Comparison of ENCODE assay signal across 29 cellular contexts in the genomic region with DNA sequence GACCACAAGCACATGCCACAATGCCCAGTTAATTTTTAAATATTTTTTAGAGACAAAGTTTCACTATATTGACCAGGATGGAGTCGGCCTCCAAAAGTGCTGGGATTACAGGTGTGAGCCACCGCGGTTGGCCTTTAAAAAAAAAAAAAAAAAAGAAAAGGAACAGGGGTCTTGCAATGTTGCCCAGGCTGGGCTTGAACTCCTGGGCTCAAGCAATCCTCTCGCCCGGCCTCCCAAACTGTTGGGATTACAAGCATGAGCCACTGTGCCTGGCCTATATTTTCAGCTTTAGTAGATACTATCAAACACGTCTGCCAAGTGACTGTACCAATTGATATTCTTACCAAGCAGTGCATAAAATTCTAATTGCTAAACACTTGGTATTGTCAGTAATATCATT.
"Had no signal": no experiment of that assay in that cellular context is flagged by ENCODE, and none has a peak within 500 bp of the region (broad histone marks: within the 10 kb centered on the region; RNA-seq: fewer than 3 reads in every experiment).

No MANE protein-coding gene starts in this region.

- H3K4me3 ChIP-seq: ascending aorta, cardiac muscle cell had no signal

- FAIRE-seq: bronchial epithelial cell, TTC549 had no signal

- H3K27me3 ChIP-seq: ascending aorta, cardiac muscle cell had no signal

- H3K9me3 ChIP-seq: ascending aorta had no signal

- ATAC-seq: activated CD8-positive, alpha-beta T cell treated with anti-CD3 and anti-CD28 coated beads for 36 hours; activated naive CD8-positive, alpha-beta T cell treated with anti-CD3 and anti-CD28 coated beads, Interleukin-2, amount 50 U/mL, for 24 hours had no signal

- DNase-seq: activated B cell treated with CpG ODN at 0.5 μM for 24 hours; activated CD4-positive, alpha-beta memory T cell treated with anti-CD3 and anti-CD28 coated beads for 36 hours; activated CD4-positive, alpha-beta T cell treated with anti-CD3 and anti-CD28 coated beads for 4 hours; activated CD4-positive, alpha-beta T cell treated with anti-CD3 and anti-CD28 coated beads, Interleukin-2, amount 10 ng/mL, durations not matched to agents 24 days and 14 days; activated CD4-positive, alpha-beta T cell treated with anti-CD3 and anti-CD28 coated beads, Interleukin-2, amount 50 U/mL, for 1 hour; activated CD4-positive, alpha-beta T cell treated with anti-CD3 and anti-CD28 coated beads, Interleukin-2, amount 50 U/mL, for 4 hours; activated CD4-positive, CD25-positive, alpha-beta regulatory T cell treated with anti-CD3 and anti-CD28 coated beads, Interleukin-2, amount 50 U/mL, for 72 hours; activated CD8-positive, alpha-beta memory T cell treated with anti-CD3 and anti-CD28 coated beads, Interleukin-2, amount 50 U/mL, for 4 hours; activated CD8-positive, alpha-beta T cell treated with anti-CD3 and anti-CD28 coated beads for 36 hours; activated effector memory CD4-positive, alpha-beta T cell treated with Interleukin-2 at 50 U/mL for 16 hours; activated gamma-delta T cell; activated naive CD4-positive, alpha-beta T cell treated with anti-CD3 and anti-CD28 coated beads, Interleukin-2, amount 10 ng/mL, durations not matched to agents 7 days and 5 days; activated naive CD4-positive, alpha-beta T cell treated with Interleukin-2 at 50 U/mL for 16 hours; activated naive CD8-positive, alpha-beta T cell treated with anti-CD3 and anti-CD28 coated beads, Interleukin-2, amount 10 ng/mL, durations not matched to agents 7 days and 5 days; activated naive CD8-positive, alpha-beta T cell treated with anti-CD3 and anti-CD28 coated beads, Interleukin-2, amount 50 U/mL, for 24 hours; activated T-cell treated with anti-CD3 and anti-CD28 coated beads, Interleukin-2, amount 50 U/mL, for 24 hours; activated T-cell treated with anti-CD3 and anti-CD28 coated beads, Interleukin-2, amount 50 U/mL, for 48 hours; amygdala; anterior cingulate cortex; caudate nucleus; cerebellar nuclear complex; T-helper 1 cell; T-helper 2 cell; T-helper 9 cell had no signal

- H3K27ac ChIP-seq: ascending aorta, cardiac muscle cell, VCaP had no signal
